ENCODE assay signal across 24 cellular contexts in genomic region chr6:151698921-151699705, GRCh38.
"Had no signal": no experiment of that assay in that cellular context is flagged by ENCODE, and none has a peak within 500 bp of the region (broad histone marks: within the 10 kb centered on the region; RNA-seq: fewer than 3 reads in every experiment).

No MANE protein-coding gene starts in this region.

- H3K27me3 ChIP-seq: cardiac muscle cell, esophagus squamous epithelium, left lung, ovary, tibial nerve had no signal

- H3K36me3 ChIP-seq: cardiac muscle cell, esophagus squamous epithelium, left lung, ovary, tibial nerve had no signal

- H3K4me1 ChIP-seq: left lung had no signal

- DNase-seq: activated CD4-positive, alpha-beta memory T cell treated with anti-CD3 and anti-CD28 coated beads for 36 hours; activated CD4-positive, alpha-beta T cell treated with anti-CD3 and anti-CD28 coated beads for 36 hours; activated gamma-delta T cell treated with Interleukin-2 at 50 U/mL for 16 hours; activated T-cell treated with anti-CD3 and anti-CD28 coated beads for 4 hours; amniotic stem cell; dermis blood vessel endothelial cell; effector memory CD4-positive, alpha-beta T cell; esophagus squamous epithelium; foreskin fibroblast; hypothalamus; islet precursor cell; left lung; mucosa of descending colon; naive B cell; ovary; psoas muscle; stimulated activated CD4-positive, alpha-beta T cell treated with anti-CD3 and anti-CD28 coated beads, Interleukin-1b, Interleukin-23, amount 100 ng/mL, for 48 hours; stimulated activated CD8-positive, alpha-beta memory T cell treated with anti-CD3 and anti-CD28 coated beads, Interleukin-4, amount 100 ng/mL, for 48 hours; stimulated activated naive CD4-positive, alpha-beta T cell had no signal

- ATAC-seq: activated CD4-positive, alpha-beta T cell treated with anti-CD3 and anti-CD28 coated beads for 36 hours; activated naive CD4-positive, alpha-beta T cell treated with anti-CD3 and anti-CD28 coated beads, Interleukin-2, amount 50 U/mL, for 72 hours; mucosa of descending colon; WTC11 had no signal

- H3K27ac ChIP-seq: cardiac muscle cell, esophagus squamous epithelium, left lung, psoas muscle, SK-N-MC, tibial nerve had no signal

- H3K9me3 ChIP-seq: esophagus squamous epithelium, left lung, mucosa of descending colon, ovary, psoas muscle, tibial nerve had no signal

- H3K4me3 ChIP-seq: cardiac muscle cell, esophagus squamous epithelium, left lung, mucosa of descending colon, ovary, psoas muscle, SK-N-MC, tibial nerve had no signal
